In genomic region chr5:23930985-23931384, GRCh38 we compare ENCODE assay signal across 18 cellular contexts.
"Had no signal": no experiment of that assay in that cellular context is flagged by ENCODE, and none has a peak within 500 bp of the region (broad histone marks: within the 10 kb centered on the region; RNA-seq: fewer than 3 reads in every experiment).

No MANE protein-coding gene starts in this region.

- H3K4me1 ChIP-seq: spleen, testis, upper lobe of left lung had no signal

- H3K27me3 ChIP-seq: brain microvascular endothelial cell, dorsolateral prefrontal cortex, spleen, testis, upper lobe of left lung had no signal

- H3K4me3 ChIP-seq: dorsolateral prefrontal cortex, spleen, testis, upper lobe of left lung had no signal

- FAIRE-seq: colon had no signal

- H3K36me3 ChIP-seq: brain microvascular endothelial cell, spleen, upper lobe of left lung had no signal

- ATAC-seq: activated naive CD8-positive, alpha-beta T cell treated with anti-CD3 and anti-CD28 coated beads, Interleukin-2, amount 50 U/mL, for 24 hours; activated T-cell treated with anti-CD3 and anti-CD28 coated beads, Interleukin-2, amount 50 U/mL, for 4 hours; stimulated activated memory B cell treated with anti-CD40 and anti-IgM and Interleukin-4, amounts not matched to agents 10 μg/mL and 1 μg/mL and 100 μg/mL, for 72 hours had no signal

- H3K9me3 ChIP-seq: testis had no signal

- H3K27ac ChIP-seq: brain microvascular endothelial cell, dorsolateral prefrontal cortex, spleen, testis, upper lobe of left lung had no signal

- DNase-seq: activated CD4-positive, alpha-beta T cell treated with anti-CD3 and anti-CD28 coated beads, Interleukin-2, amount 50 U/mL, for 1 hour; activated CD4-positive, CD25-positive, alpha-beta regulatory T cell treated with anti-CD3 and anti-CD28 coated beads, Interleukin-2, amount 50 U/mL, for 72 hours; activated CD8-positive, alpha-beta memory T cell treated with anti-CD3 and anti-CD28 coated beads, Interleukin-2, amount 50 U/mL, for 4 hours; activated naive CD4-positive, alpha-beta T cell treated with anti-CD3 and anti-CD28 coated beads, Interleukin-2, amount 10 ng/mL, durations not matched to agents 7 days and 5 days; activated naive CD8-positive, alpha-beta T cell treated with anti-CD3 and anti-CD28 coated beads, Interleukin-2, amount 50 U/mL, for 24 hours; activated T-cell treated with anti-CD3 and anti-CD28 coated beads, Interleukin-2, amount 50 U/mL, for 4 hours; anterior cingulate cortex; brain microvascular endothelial cell; central memory CD4-positive, alpha-beta T cell; dorsolateral prefrontal cortex; naive B cell; retina; spleen; stimulated activated CD4-positive, alpha-beta T cell treated with anti-CD3 and anti-CD28 coated beads, Interleukin-4, amount 100 ng/mL, for 4 hours; testis; upper lobe of left lung had no signal
